ENCODE assay signal across 1 cellular context in genomic region chr19:10876459-10877240, GRCh38.
A peak's percentile ranks its signal among the peaks of the same experiment; 100 is the strongest.
TF ChIP-seq lines count a peak whose summit lies in the region.

No MANE protein-coding gene starts in this region.

TF ChIP-seq in K562, 482 proteins besides CTCF, POLR2A, EP300 and RAD21:
- TF ChIP-seq, protein P1, sequence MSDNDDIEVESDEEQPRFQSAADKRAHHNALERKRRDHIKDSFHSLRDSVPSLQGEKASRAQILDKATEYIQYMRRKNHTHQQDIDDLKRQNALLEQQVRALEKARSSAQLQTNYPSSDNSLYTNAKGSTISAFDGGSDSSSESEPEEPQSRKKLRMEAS (CRISPR knock-in tag; IDR thresholded peaks at IDR 0.05) = peak; percentile 33; the same call in 1 of the 2 replicates
- no peak for TF ChIP-seq KAT8 (IDR thresholded peaks at IDR 0.05; ENCODE audit: low read depth)
